28 cellular contexts compared by ENCODE assay signal in genomic region chr11:35968386-35969088, GRCh38. TPM values are rescaled to one million over a fixed set of nuclear protein-coding genes. Genes with fewer than 3 reads are reported as not detected.
DNase-seq lines count a peak whose midpoint lies in the region; ATAC-seq and TF ChIP-seq lines count a peak whose summit lies in the region.
"Had no signal": no experiment of that assay in that cellular context is flagged by ENCODE, and none has a peak within 500 bp of the region (broad histone marks: within the 10 kb centered on the region; RNA-seq: fewer than 3 reads in every experiment).

No MANE protein-coding gene starts in this region.

- H3K4me2 ChIP-seq in IMR-90 (ENCODE audit: low read depth, low read length) (no peak overlapping the region), smooth muscle cell (no peak overlapping the region)

- TF ChIP-seq RAD21 in IMR-90 (IDR thresholded peaks at IDR 0.05; ENCODE audit: low read length) = no peak

- no peak overlapping the region for H3K56ac ChIP-seq in IMR-90 (ENCODE audit: extremely low read depth, insufficient read depth, low read length)

- in situ Hi-C loops in IMR-90 (cut with MboI; ENCODE audit: low sequenced_read_pairs) = no loop called here

- H2BK15ac ChIP-seq in IMR-90 (ENCODE audit: low read depth, low read length) = no peak overlapping the region

- BruUV-seq in IMR-90 (replicated peaks; lab: Mats Ljungman, UMichigan) = no TSS peak

- H2AK5ac ChIP-seq in IMR-90 (ENCODE audit: low read depth, low read length) = no peak overlapping the region

- TF ChIP-seq POLR2A in IMR-90 (IDR thresholded peaks at IDR 0.05; ENCODE audit: low read depth, low read length) = no peak

- no peak overlapping the region for H2AK9ac ChIP-seq in IMR-90 (replicated peaks; ENCODE audit: low read depth, low read length, poor library complexity)

- peak overlapping the region; percentile 77 for H3K4me3 Mint-ChIP-seq in glutamatergic neuron (ENCODE audit: unreplicated experiment)
- H3K4me3 Mint-ChIP-seq: activated T-cell treated with anti-CD3 and anti-CD28 coated beads, Interleukin-2, amount 50 U/mL, for 4 hours; CD8-positive, alpha-beta memory T cell; effector memory CD8-positive, alpha-beta T cell; IgD-negative memory B cell; type B pancreatic cell had no signal

- H3K9ac ChIP-seq in IMR-90 (ENCODE audit: low read depth, low read length) = no peak overlapping the region
- no peak overlapping the region for H3K9ac ChIP-seq in stomach smooth muscle (ENCODE audit: low read length in 2 of 2)
- H3K9ac ChIP-seq in smooth muscle cell (ENCODE audit: low read depth) = no peak overlapping the region

- H3K4ac ChIP-seq in IMR-90 (ENCODE audit: low read depth, low read length) = no peak overlapping the region

- DNase-seq in IMR-90 (peak; percentile 33), RWPE1 (ENCODE audit: low spot score) (no peak), glutamatergic neuron (no peak), smooth muscle cell (lab: John Stamatoyannopoulos, UW; ENCODE audit: unreplicated experiment) (no peak), epidermal melanocyte (ENCODE audit: insufficient read length, low spot score) (no peak)
- DNase-seq: activated T-cell treated with anti-CD3 and anti-CD28 coated beads, Interleukin-2, amount 50 U/mL, for 4 hours; brain microvascular endothelial cell; CD8-positive, alpha-beta memory T cell; colonic mucosa; effector memory CD8-positive, alpha-beta T cell; HCEC 1CT; islet precursor cell; mucosa of descending colon; NCI-H1092 treated with DMSO at 0.1 percent for 48 hours; NCI-H2081; pancreas; right cardiac atrium; stimulated activated CD8-positive, alpha-beta memory T cell treated with anti-CD3 and anti-CD28 coated beads, Interleukin-4, amount 100 ng/mL, for 48 hours; T-helper 1 cell had no signal

- H3K9me3 ChIP-seq in IMR-90 (ENCODE audit: control insufficient read depth, insufficient read depth, low read length) = no peaks in the 10 kb centered on the region
- peaks cover 0 to 2% of the 10 kb centered on the region in 2 donors for H3K9me3 ChIP-seq in stomach smooth muscle (ENCODE audit: control insufficient read depth in 2 of 2, low read length in 2 of 2)
- no peaks in the 10 kb centered on the region for H3K9me3 ChIP-seq in smooth muscle cell (replicated peaks; ENCODE audit: low read depth)
- H3K9me3 ChIP-seq: colonic mucosa, esophagus muscularis mucosa, mucosa of descending colon, pancreas, SJSA1 had no signal

- intact Hi-C loops in IMR-90 (cut with micrococcal nuclease) = no loop called here

- H3K18ac ChIP-seq in IMR-90 (ENCODE audit: low read depth, low read length) = no peak overlapping the region

- H3K9me1 ChIP-seq in IMR-90 (ENCODE audit: insufficient read depth, low read length) = peaks cover 8% of the 10 kb centered on the region; the same call in 1 of the 2 replicates

- no peak for ATAC-seq in IMR-90 (ENCODE audit: low read depth)
- ATAC-seq in HG02571 (IDR thresholded peaks at IDR 0.05; ENCODE audit: unreplicated experiment) = no peak
- no peak for ATAC-seq in HG03342 (IDR thresholded peaks at IDR 0.05; ENCODE audit: unreplicated experiment)
- ATAC-seq: activated T-cell treated with anti-CD3 and anti-CD28 coated beads, Interleukin-2, amount 50 U/mL, for 4 hours; effector memory CD8-positive, alpha-beta T cell; gastroesophageal sphincter; Panc1; right cardiac atrium had no signal

- H3K9me3 Mint-ChIP-seq in glutamatergic neuron (ENCODE audit: unreplicated experiment) = peaks cover 13% of the 10 kb centered on the region
- H3K9me3 Mint-ChIP-seq: activated T-cell treated with anti-CD3 and anti-CD28 coated beads, Interleukin-2, amount 50 U/mL, for 4 hours; effector memory CD8-positive, alpha-beta T cell had no signal

- H3K79me1 ChIP-seq in IMR-90 (ENCODE audit: low read depth in 1 of 2, low read length in 2 of 2) = peaks cover 8 to 16% of the 10 kb centered on the region in 2 experiments; a peak in 3 of 4 replicates

- 67% methylated on average over 2 of the region's 10 CpGs; no CpG with 5 or more reads in 1 of the 2 experiments for WGBS in IMR-90 (ENCODE audit: extremely low coverage in 2 of 2, insufficient read length in 1 of 2), 2 experiments
- WGBS in smooth muscle cell (ENCODE audit: low lambda C conversion rate) = 56% methylated on average over 10 of the region's 10 CpGs

- peaks cover 53% of the 10 kb centered on the region for H3K4me1 Mint-ChIP-seq in glutamatergic neuron (ENCODE audit: low read depth, unreplicated experiment)
- H3K4me1 Mint-ChIP-seq: CD8-positive, alpha-beta memory T cell had no signal

- peaks cover 5% of the 10 kb centered on the region for H3K27me3 Mint-ChIP-seq in glutamatergic neuron (ENCODE audit: unreplicated experiment)
- H3K27me3 Mint-ChIP-seq: IgD-negative memory B cell, type B pancreatic cell had no signal

- H3K27ac ChIP-seq in IMR-90 (ENCODE audit: insufficient read depth, low read length) (no peak overlapping the region), RWPE1 (peak overlapping the region; percentile 57), stomach smooth muscle (ENCODE audit: low read length) (peak overlapping the region; percentile 53), smooth muscle cell (ENCODE audit: low read depth) (no peak overlapping the region)
- H3K27ac ChIP-seq: brain microvascular endothelial cell, colonic mucosa, esophagus muscularis mucosa, gastroesophageal sphincter, pancreas, SJSA1 had no signal

- H3K27me3 ChIP-seq in IMR-90 (ENCODE audit: control insufficient read depth, insufficient read depth, low read length) (no peaks in the 10 kb centered on the region), stomach smooth muscle (ENCODE audit: control insufficient read depth in 1 of 2, insufficient read depth in 2 of 2, low read length in 2 of 2) (no peaks in the 10 kb centered on the region), smooth muscle cell (ENCODE audit: low read depth) (no peaks in the 10 kb centered on the region)
- H3K27me3 ChIP-seq: brain microvascular endothelial cell, colonic mucosa, esophagus muscularis mucosa, gastroesophageal sphincter, pancreas, SJSA1 had no signal

- peaks cover 7% of the 10 kb centered on the region for H3K36me3 Mint-ChIP-seq in glutamatergic neuron (ENCODE audit: unreplicated experiment)
- H3K36me3 Mint-ChIP-seq: CD8-positive, alpha-beta memory T cell had no signal

- H4K91ac ChIP-seq in IMR-90 (ENCODE audit: insufficient read depth, low read depth, low read length) = no peak overlapping the region

- H3K79me2 ChIP-seq in smooth muscle cell (ENCODE audit: low read depth) = peaks cover 10% of the 10 kb centered on the region

- no peak overlapping the region for H2BK20ac ChIP-seq in IMR-90 (ENCODE audit: low read depth, low read length)

- H3K4me1 ChIP-seq in IMR-90 (ENCODE audit: control insufficient read depth, insufficient read depth, low read length) (peaks cover 2% of the 10 kb centered on the region; the same call in 1 of the 2 replicates), stomach smooth muscle (ENCODE audit: control insufficient read depth, insufficient read depth, low read length) (peaks cover 25% of the 10 kb centered on the region), smooth muscle cell (ENCODE audit: low read depth) (peaks cover 3% of the 10 kb centered on the region)
- H3K4me1 ChIP-seq: colonic mucosa, gastroesophageal sphincter had no signal

- CTCF ChIA-PET in IMR-90 (lab: Yijun Ruan, JAX) = interaction anchor here (1.1 kb wide), 1 partner anchor 12 kb away, joined by 3 read pairs; no protein-coding TSS in a partner anchor
- CTCF ChIA-PET in RWPE1 (lab: Yijun Ruan, JAX) = no interaction called here

- no peak overlapping the region for H3K14ac ChIP-seq in IMR-90 (replicated peaks; ENCODE audit: low read depth, low read length)

- no peak overlapping the region for H2BK120ac ChIP-seq in IMR-90 (ENCODE audit: low read depth, low read length)

- H3K23ac ChIP-seq in IMR-90 (ENCODE audit: low read depth, low read length) = no peak overlapping the region

- no peak overlapping the region for H2BK5ac ChIP-seq in IMR-90 (ENCODE audit: low read depth, low read length, poor library complexity, severe bottlenecking)

- no peak overlapping the region for H4K8ac ChIP-seq in IMR-90 (ENCODE audit: low read depth in 2 of 2, low read length in 2 of 2)

- H4K20me1 ChIP-seq in IMR-90 (ENCODE audit: insufficient read depth, low read length) = peaks cover 3% of the 10 kb centered on the region; the same call in 1 of the 2 replicates
- H4K20me1 ChIP-seq in smooth muscle cell (ENCODE audit: low read depth) = peaks cover 65% of the 10 kb centered on the region

- no peaks in the 10 kb centered on the region for H3F3A ChIP-seq in smooth muscle cell (ENCODE audit: low read depth)

- no peak for TF ChIP-seq CTCF in IMR-90 (conservative IDR thresholded peaks at IDR 0.05; ENCODE audit: low read depth, low read length)
- no peak for TF ChIP-seq CTCF in RWPE1 (conservative IDR thresholded peaks at IDR 0.05; ENCODE audit: low read depth)
- TF ChIP-seq CTCF in glutamatergic neuron (IDR thresholded peaks at IDR 0.05; ENCODE audit: partially characterized antibody, unreplicated experiment) = no peak
- TF ChIP-seq CTCF in smooth muscle cell (IDR thresholded peaks at IDR 0.05; ENCODE audit: borderline replicate concordance, insufficient read depth, poor library complexity, severe bottlenecking) = no peak

- H3K36me3 ChIP-seq in IMR-90 (ENCODE audit: control insufficient read depth, insufficient read depth, low read length) (no peaks in the 10 kb centered on the region), stomach smooth muscle (ENCODE audit: control insufficient read depth in 2 of 2, insufficient read depth in 2 of 2, low read length in 2 of 2) (no peaks in the 10 kb centered on the region), smooth muscle cell (ENCODE audit: low read depth) (no peaks in the 10 kb centered on the region)
- H3K36me3 ChIP-seq: brain microvascular endothelial cell, colonic mucosa, esophagus muscularis mucosa, gastroesophageal sphincter, pancreas, SJSA1 had no signal

- no peak overlapping the region for H4K5ac ChIP-seq in IMR-90 (ENCODE audit: low read depth, low read length)

- H3K27ac Mint-ChIP-seq in glutamatergic neuron (ENCODE audit: unreplicated experiment) = peak overlapping the region; percentile 97
- H3K27ac Mint-ChIP-seq: effector memory CD8-positive, alpha-beta T cell; IgD-negative memory B cell; type B pancreatic cell had no signal

- H3K4me3 ChIP-seq in IMR-90 (ENCODE audit: insufficient read depth, low read depth, low read length) = no peak overlapping the region
- H3K4me3 ChIP-seq in stomach smooth muscle (ENCODE audit: low read length in 2 of 2) = no peak overlapping the region
- H3K4me3 ChIP-seq in smooth muscle cell = no peak overlapping the region
- H3K4me3 ChIP-seq: colonic mucosa, esophagus muscularis mucosa, gastroesophageal sphincter, mucosa of descending colon, pancreas, SJSA1 had no signal

- H2AFZ ChIP-seq in IMR-90 (replicated peaks; ENCODE audit: low read length, poor library complexity) = no peak overlapping the region
- no peak overlapping the region for H2AFZ ChIP-seq in smooth muscle cell (ENCODE audit: low read depth)

- dilution Hi-C loops in IMR-90 (cut with HindIII; ENCODE audit: low sequenced_read_pairs, unreplicated experiment) = no loop called here

- POLR2A ChIA-PET in IMR-90 (lab: Charles Lee; ENCODE audit: unreplicated experiment) = interaction anchor here (0.5 to 0.9 kb wide), 2 partner anchors 10 to 14 kb away, joined by 3 read pairs; no protein-coding TSS in a partner anchor
- POLR2A ChIA-PET in RWPE1 (lab: Yijun Ruan, JAX; ENCODE audit: low non-redundant PET) = no interaction called here

RNA-seq across cellular contexts. Expression of gene LDLRAD3, which starts 24.7 kb away (rescaled TPM):
- total RNA-seq in IMR-90 (2012; rRNA removed) (2.7 and 3.6 TPM in 2 replicates), glutamatergic neuron (ENCODE audit: unreplicated experiment) (59.9 TPM), smooth muscle cell (6.1 and 9.0 TPM in 2 replicates)
- polyA plus RNA-seq in IMR-90 (2012; rRNA removed) (6.4 and 7.7 TPM in 2 replicates), smooth muscle cell (8.4 and 10.0 TPM in 2 replicates)
- 5.2 and 7.5 TPM in 2 replicates for polyA plus RNA-seq in IMR-90 (2012; cell fraction: cytosol; rRNA removed)
- 4.9 and 6.9 TPM in 2 replicates for polyA plus RNA-seq in IMR-90 (2012; cell fraction: nucleus; rRNA removed; ENCODE audit: low replicate concordance)
- polyA plus RNA-seq: CD8-positive, alpha-beta memory T cell; IgD-negative memory B cell had no signal

Comparison
In these comparisons a context has a peak if more than half of its experiments do, and no peak if none do; other contexts are left out.
1. H3K27ac ChIP-seq: peak in RWPE1 (single experiment) and stomach smooth muscle (single experiment); none in IMR-90 (single experiment) and smooth muscle cell (single experiment).